20 cellular contexts compared by ENCODE assay signal in genomic region chr10:43151371-43151770, GRCh38. TPM values are rescaled to one million over a fixed set of nuclear protein-coding genes. Genes with fewer than 3 reads are reported as not detected.
A peak's percentile ranks its signal among the peaks of the same experiment; 100 is the strongest.
DNase-seq lines count a peak whose midpoint lies in the region; ATAC-seq, FAIRE-seq and TF ChIP-seq lines count a peak whose summit lies in the region.
"Had no signal": no experiment of that assay in that cellular context is flagged by ENCODE, and none has a peak within 500 bp of the region (broad histone marks: within the 10 kb centered on the region; RNA-seq: fewer than 3 reads in every experiment).

No MANE protein-coding gene starts in this region.

- dilution Hi-C loops in IMR-90 (cut with HindIII; ENCODE audit: low sequenced_read_pairs, unreplicated experiment) = no loop called here

- no peaks in the 10 kb centered on the region for H3K27me3 Mint-ChIP-seq in activated naive CD8-positive, alpha-beta T cell
- no peaks in the 10 kb centered on the region for H3K27me3 Mint-ChIP-seq in activated naive CD8-positive, alpha-beta T cell treated with anti-CD3 and anti-CD28 coated beads, Interleukin-2, amount 50 U/mL, for 24 hours

- TF ChIP-seq RAD21 in IMR-90 (IDR thresholded peaks at IDR 0.05; ENCODE audit: low read length) = no peak

- no peaks in the 10 kb centered on the region for H3K9me1 ChIP-seq in IMR-90 (ENCODE audit: insufficient read depth, low read length)

- in situ Hi-C loops in IMR-90 (cut with MboI; ENCODE audit: low sequenced_read_pairs) = no loop called here

- TF ChIP-seq POLR2A in IMR-90 (IDR thresholded peaks at IDR 0.05; ENCODE audit: low read depth, low read length) = no peak

- H3K9me3 Mint-ChIP-seq in activated naive CD8-positive, alpha-beta T cell (ENCODE audit: low read depth) = peaks cover 3% of the 10 kb centered on the region
- H3K9me3 Mint-ChIP-seq in activated naive CD8-positive, alpha-beta T cell treated with anti-CD3 and anti-CD28 coated beads, Interleukin-2, amount 50 U/mL, for 24 hours = peaks cover 4% of the 10 kb centered on the region
- H3K9me3 Mint-ChIP-seq: GM23338 had no signal

- CTCF ChIA-PET in IMR-90 (lab: Yijun Ruan, JAX) = no interaction called here

- H3K27ac ChIP-seq in IMR-90 (ENCODE audit: insufficient read depth, low read length) (no peak overlapping the region), neutrophil (peak overlapping the region; percentile 64)
- H3K27ac ChIP-seq: gastroesophageal sphincter, right lobe of liver, SK-N-MC, vagina had no signal

- no peak overlapping the region for H3K4me2 ChIP-seq in IMR-90 (ENCODE audit: low read depth, low read length)
- H3K4me2 ChIP-seq: GM23338 had no signal

- BruUV-seq in IMR-90 (replicated peaks; lab: Mats Ljungman, UMichigan) = no TSS peak

- H2BK5ac ChIP-seq in IMR-90 (ENCODE audit: low read depth, low read length, poor library complexity, severe bottlenecking) = no peak overlapping the region

- no peak overlapping the region for H3K14ac ChIP-seq in IMR-90 (replicated peaks; ENCODE audit: low read depth, low read length)

- H3K23ac ChIP-seq in IMR-90 (ENCODE audit: low read depth, low read length) = no peak overlapping the region

- no peak for FAIRE-seq in HTR-8/SVneo (lab: Jason Lieb, UNC)

- H3K56ac ChIP-seq in IMR-90 (ENCODE audit: extremely low read depth, insufficient read depth, low read length) = no peak overlapping the region; the same call in 1 of the 2 replicates

- H3K4me1 Mint-ChIP-seq in activated naive CD8-positive, alpha-beta T cell (ENCODE audit: low read depth) = peaks cover 67% of the 10 kb centered on the region
- peaks cover 62% of the 10 kb centered on the region for H3K4me1 Mint-ChIP-seq in activated naive CD8-positive, alpha-beta T cell treated with anti-CD3 and anti-CD28 coated beads, Interleukin-2, amount 50 U/mL, for 24 hours

- no peak overlapping the region for H4K5ac ChIP-seq in IMR-90 (ENCODE audit: low read depth, low read length)

- peaks cover 21 to 23% of the 10 kb centered on the region in 2 experiments for H3K79me1 ChIP-seq in IMR-90 (ENCODE audit: low read depth in 1 of 2, low read length in 2 of 2)

- H3K36me3 ChIP-seq in IMR-90 (ENCODE audit: control insufficient read depth, insufficient read depth, low read length) = no peaks in the 10 kb centered on the region
- H3K36me3 ChIP-seq in neutrophil = no peaks in the 10 kb centered on the region
- H3K36me3 ChIP-seq: gastroesophageal sphincter, right lobe of liver, vagina had no signal

- no peak overlapping the region for H3K4ac ChIP-seq in IMR-90 (ENCODE audit: low read depth, low read length)

- POLR2A ChIA-PET in IMR-90 (lab: Charles Lee; ENCODE audit: unreplicated experiment) = no interaction called here

- H4K8ac ChIP-seq in IMR-90 (ENCODE audit: low read depth in 2 of 2, low read length in 2 of 2) = no peak overlapping the region

- H2AFZ ChIP-seq in IMR-90 (replicated peaks; ENCODE audit: low read length, poor library complexity) = no peak overlapping the region
- H2AFZ ChIP-seq: GM23338 had no signal

- H3K36me3 Mint-ChIP-seq in activated naive CD8-positive, alpha-beta T cell = peaks cover 19% of the 10 kb centered on the region
- H3K36me3 Mint-ChIP-seq in activated naive CD8-positive, alpha-beta T cell treated with anti-CD3 and anti-CD28 coated beads, Interleukin-2, amount 50 U/mL, for 24 hours (ENCODE audit: low read depth) = peaks cover 27% of the 10 kb centered on the region

- DNase-seq in activated naive CD8-positive, alpha-beta T cell treated with anti-CD3 and anti-CD28 coated beads, Interleukin-2, amount 50 U/mL, for 24 hours = no peak
- DNase-seq in IMR-90 (no peak), fibroblast of the aortic adventitia (ENCODE audit: low read depth) (peak; percentile 46), HTR-8/SVneo (ENCODE audit: insufficient read length, low spot score) (no peak), MV-4-11 (lab: John Stamatoyannopoulos, UW) (no peak)
- DNase-seq: activated CD4-positive, alpha-beta T cell treated with anti-CD3 and anti-CD28 coated beads, Interleukin-2, amount 50 U/mL, for 1 hour; activated gamma-delta T cell treated with Interleukin-2 at 50 U/mL for 16 hours; caudate nucleus; MM.1S; NCI-H1436; NCI-H524; right lobe of liver; stimulated activated CD8-positive, alpha-beta memory T cell treated with anti-CD3 and anti-CD28 coated beads, Interleukin-4, amount 100 ng/mL, for 48 hours had no signal

- H2AK9ac ChIP-seq in IMR-90 (replicated peaks; ENCODE audit: low read depth, low read length, poor library complexity) = peak overlapping the region; percentile 55

- no CpG with 5 or more reads among the region's 2 CpGs for WGBS in IMR-90 (ENCODE audit: extremely low coverage in 2 of 2, insufficient read length in 1 of 2), 2 experiments

- no peak overlapping the region for H3K9ac ChIP-seq in IMR-90 (ENCODE audit: low read depth, low read length)

- H3K18ac ChIP-seq in IMR-90 (ENCODE audit: low read depth, low read length) = no peak overlapping the region

- peaks cover 2% of the 10 kb centered on the region; the same call in 1 of the 2 replicates for H3K4me1 ChIP-seq in IMR-90 (ENCODE audit: control insufficient read depth, insufficient read depth, low read length)
- H3K4me1 ChIP-seq in neutrophil (ENCODE audit: control insufficient read depth in 1 of 2, insufficient read depth in 1 of 2, low read depth in 1 of 2, low read length in 1 of 2) = peaks cover 24 to 61% of the 10 kb centered on the region in 2 experiments
- H3K4me1 ChIP-seq: right lobe of liver had no signal

- H2BK15ac ChIP-seq in IMR-90 (ENCODE audit: low read depth, low read length) = no peak overlapping the region

- peak overlapping the region; percentile 38 for H3K4me3 Mint-ChIP-seq in activated naive CD8-positive, alpha-beta T cell
- no peak overlapping the region for H3K4me3 Mint-ChIP-seq in activated naive CD8-positive, alpha-beta T cell treated with anti-CD3 and anti-CD28 coated beads, Interleukin-2, amount 50 U/mL, for 24 hours
- H3K4me3 Mint-ChIP-seq: GM23338 had no signal

- no peak overlapping the region for H2AK5ac ChIP-seq in IMR-90 (ENCODE audit: low read depth, low read length)

- H3K9me3 ChIP-seq in IMR-90 (ENCODE audit: control insufficient read depth, insufficient read depth, low read length) = no peaks in the 10 kb centered on the region
- H3K9me3 ChIP-seq in neutrophil = no peaks in the 10 kb centered on the region
- H3K9me3 ChIP-seq: vagina had no signal

- TF ChIP-seq CTCF in IMR-90 (conservative IDR thresholded peaks at IDR 0.05; ENCODE audit: low read depth, low read length) (no peak), fibroblast of the aortic adventitia (IDR thresholded peaks at IDR 0.05; ENCODE audit: insufficient read depth, low read length) (no peak), neutrophil (IDR thresholded peaks at IDR 0.05) (no peak)

- H3K4me3 ChIP-seq in IMR-90 (ENCODE audit: insufficient read depth, low read depth, low read length) = no peak overlapping the region
- no peak overlapping the region for H3K4me3 ChIP-seq in fibroblast of the aortic adventitia (ENCODE audit: low read depth, low read length)
- no peak overlapping the region for H3K4me3 ChIP-seq in neutrophil (ENCODE audit: low read depth in 1 of 2, low read length in 1 of 2)
- H3K4me3 ChIP-seq: gastroesophageal sphincter, GM23338, right lobe of liver, SK-N-MC, vagina had no signal

- peak overlapping the region; percentile 68 for H3K27ac Mint-ChIP-seq in activated naive CD8-positive, alpha-beta T cell
- H3K27ac Mint-ChIP-seq in activated naive CD8-positive, alpha-beta T cell treated with anti-CD3 and anti-CD28 coated beads, Interleukin-2, amount 50 U/mL, for 24 hours = no peak overlapping the region
- H3K27ac Mint-ChIP-seq: GM23338 had no signal

- ATAC-seq in activated naive CD8-positive, alpha-beta T cell treated with anti-CD3 and anti-CD28 coated beads, Interleukin-2, amount 50 U/mL, for 24 hours = no peak
- ATAC-seq in IMR-90 (ENCODE audit: low read depth) (peak; percentile 27; the same call in 1 of the 2 replicates), GM21576 (IDR thresholded peaks at IDR 0.05; ENCODE audit: unreplicated experiment) (no peak)
- ATAC-seq: gastroesophageal sphincter, GM23338, right lobe of liver had no signal

- intact Hi-C loops in IMR-90 (cut with micrococcal nuclease) = no loop called here

- peaks cover 46% of the 10 kb centered on the region for H4K20me1 ChIP-seq in IMR-90 (ENCODE audit: insufficient read depth, low read length)

- H4K91ac ChIP-seq in IMR-90 (ENCODE audit: insufficient read depth, low read depth, low read length) = no peak overlapping the region; the same call in 1 of the 2 replicates

- H2BK20ac ChIP-seq in IMR-90 (ENCODE audit: low read depth, low read length) = no peak overlapping the region

- no peak overlapping the region for H2BK120ac ChIP-seq in IMR-90 (ENCODE audit: low read depth, low read length)

- H3K27me3 ChIP-seq in IMR-90 (ENCODE audit: control insufficient read depth, insufficient read depth, low read length) = no peaks in the 10 kb centered on the region
- H3K27me3 ChIP-seq in neutrophil = no peaks in the 10 kb centered on the region
- H3K27me3 ChIP-seq: gastroesophageal sphincter, right lobe of liver, vagina had no signal

TF ChIP-seq in IMR-90, 13 proteins besides CTCF, POLR2A, EP300 and RAD21 (continues in another document):
- TF ChIP-seq MXI1 (IDR thresholded peaks at IDR 0.05; ENCODE audit: borderline replicate concordance, low read depth, low read length) = no peak
- TF ChIP-seq BHLHE40 (IDR thresholded peaks at IDR 0.05; ENCODE audit: low read depth, low read length) = no peak
- TF ChIP-seq CEBPB (IDR thresholded peaks at IDR 0.05; ENCODE audit: low read depth, low read length) = no peak
- no peak for TF ChIP-seq ELK1 (IDR thresholded peaks at IDR 0.05; ENCODE audit: borderline replicate concordance, low read depth, low read length)

RNA-seq across cellular contexts. Expression of gene CSGALNACT2, which starts 13.1 kb away (rescaled TPM):
- total RNA-seq in IMR-90 (2012; rRNA removed) (6.5 and 11.4 TPM in 2 replicates), fibroblast of the aortic adventitia (ENCODE audit: low replicate concordance) (35.7 and 38.9 TPM in 2 replicates)
- 11.7 and 13.1 TPM in 2 replicates for polyA plus RNA-seq in IMR-90 (2012; rRNA removed)
- polyA plus RNA-seq in IMR-90 (2012; cell fraction: cytosol; rRNA removed) = 1.4 and 5.2 TPM in 2 replicates
- 1.8 and 19.5 TPM in 2 replicates for polyA plus RNA-seq in IMR-90 (2012; cell fraction: nucleus; rRNA removed; ENCODE audit: low replicate concordance)
